ENCODE assay signal across 1 cellular context in the genomic region with DNA sequence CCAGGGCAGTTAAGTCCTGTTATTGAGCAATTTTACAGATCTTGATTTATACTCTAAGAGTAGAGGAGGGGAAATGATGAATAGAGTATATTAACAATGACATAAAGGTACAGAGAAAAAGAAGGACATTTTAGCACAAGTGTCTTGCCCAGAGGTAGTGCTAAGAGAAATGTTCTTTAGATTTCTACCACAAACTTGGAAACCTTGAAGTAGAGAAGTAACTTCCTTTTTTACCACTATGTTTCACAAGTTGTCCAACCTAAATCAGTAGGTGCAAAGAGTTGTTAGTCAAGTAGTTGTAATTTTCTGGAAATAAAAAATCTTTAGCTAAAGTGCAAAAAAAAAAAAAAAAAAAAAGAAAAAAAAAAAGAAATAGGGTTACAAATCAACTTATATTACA. TPM values are rescaled to one million over a fixed set of nuclear protein-coding genes. Genes with fewer than 3 reads are reported as not detected.
"Had no signal": no experiment of that assay in that cellular context is flagged by ENCODE, and none has a peak within 500 bp of the region (broad histone marks: within the 10 kb centered on the region; RNA-seq: fewer than 3 reads in every experiment).

No MANE protein-coding gene starts in this region.

RNA-seq across cellular contexts. Expression of a gene that starts 21.6 kb away (rescaled TPM):
- polyA plus RNA-seq: aorta had no signal
